15 cellular contexts compared by ENCODE assay signal in genomic region chr20:63206878-63207277, GRCh38. TPM values are rescaled to one million over a fixed set of nuclear protein-coding genes. Genes with fewer than 3 reads are reported as not detected.
DNase-seq lines count a peak whose midpoint lies in the region; ATAC-seq, FAIRE-seq and TF ChIP-seq lines count a peak whose summit lies in the region.
"Had no signal": no experiment of that assay in that cellular context is flagged by ENCODE, and none has a peak within 500 bp of the region (broad histone marks: within the 10 kb centered on the region; RNA-seq: fewer than 3 reads in every experiment).

No MANE protein-coding gene starts in this region.

- H3K36me3 ChIP-seq in Panc1 (ENCODE audit: control insufficient read depth, insufficient read depth, low read length), result peaks cover 19% of the 10 kb centered on the region; the same call in 1 of the 2 replicates

- H3K9me3 Mint-ChIP-seq in activated T-helper 2 cell treated with anti-CD3 and anti-CD28 coated beads, Interferon-gamma antibody, Interleukin-2, Interleukin-4, amounts not matched to agents 10 μg/mL and 5 μg/mL and 100 μg/mL, durations not matched to agents 14 hours and 24 hours and 36 hours, result no peaks in the 10 kb centered on the region
- H3K9me3 Mint-ChIP-seq: CD4-positive, alpha-beta memory T cell; endodermal cell had no signal

- CTCF ChIA-PET in Panc1 (lab: Charles Lee), result interaction anchor here (1.5 kb wide), 1 partner anchor 16 kb away, joined by 4 read pairs; no protein-coding TSS in a partner anchor

- peaks cover 67% of the 10 kb centered on the region for H3K36me3 Mint-ChIP-seq in activated T-helper 2 cell treated with anti-CD3 and anti-CD28 coated beads, Interferon-gamma antibody, Interleukin-2, Interleukin-4, amounts not matched to agents 10 μg/mL and 5 μg/mL and 100 μg/mL, durations not matched to agents 14 hours and 24 hours and 36 hours (ENCODE audit: low read depth)

- no peaks in the 10 kb centered on the region for H3K27me3 Mint-ChIP-seq in activated T-helper 2 cell treated with anti-CD3 and anti-CD28 coated beads, Interferon-gamma antibody, Interleukin-2, Interleukin-4, amounts not matched to agents 10 μg/mL and 5 μg/mL and 100 μg/mL, durations not matched to agents 14 hours and 24 hours and 36 hours (ENCODE audit: low read depth)
- H3K27me3 Mint-ChIP-seq: CD4-positive, alpha-beta memory T cell had no signal

- peak; percentile 72 for ATAC-seq in Panc1

- POLR2A ChIA-PET in Panc1 (lab: Charles Lee), result interaction anchor here (0.9 kb wide), 1 partner anchor 12 kb away, joined by 5 read pairs; no protein-coding TSS in a partner anchor

- FAIRE-seq in GM19239 (lab: Jason Lieb, UNC), result no peak

- no peak for TF ChIP-seq CTCF in Panc1 (IDR thresholded peaks at IDR 0.05)

- H3K27ac Mint-ChIP-seq in activated T-helper 2 cell treated with anti-CD3 and anti-CD28 coated beads, Interferon-gamma antibody, Interleukin-2, Interleukin-4, amounts not matched to agents 10 μg/mL and 5 μg/mL and 100 μg/mL, durations not matched to agents 14 hours and 24 hours and 36 hours, result no peak overlapping the region

- DNase-seq in EL, result peak; percentile 72
- DNase-seq in Panc1 (ENCODE audit: low read depth, low spot score), result no peak
- DNase-seq in epithelial cell of prostate (ENCODE audit: low read depth, low spot score), result no peak
- DNase-seq in myocyte (ENCODE audit: low read depth), result peak; percentile 81
- no peak for DNase-seq in putamen (ENCODE audit: low spot score)
- no peak for DNase-seq in HuH-7.5 (ENCODE audit: low spot score)
- DNase-seq in activated T-helper 2 cell treated with anti-CD3 and anti-CD28 coated beads, Interferon-gamma antibody, Interleukin-2, Interleukin-4, amounts not matched to agents 10 μg/mL and 5 μg/mL and 100 μg/mL, durations not matched to agents 14 hours and 24 hours and 36 hours (ENCODE audit: low spot score), result no peak
- no peak for DNase-seq in GM19239 (ENCODE audit: insufficient read length, low spot score)
- DNase-seq: CD4-positive, alpha-beta memory T cell; endodermal cell; NCI-H526 treated with DMSO at 0.1 percent for 48 hours; stomach had no signal

- BruUV-seq in Panc1 (replicated peaks; lab: Mats Ljungman, UMichigan), result no TSS peak

- peaks cover 12% of the 10 kb centered on the region; the same call in 1 of the 2 replicates for H3K4me1 ChIP-seq in Panc1 (ENCODE audit: control insufficient read depth, insufficient read depth, low read length)

- H3K4me3 ChIP-seq in Panc1 (ENCODE audit: low read depth in 2 of 2, low read length in 2 of 2), result no peak overlapping the region
- H3K4me3 ChIP-seq: prostate gland, SJSA1, stomach had no signal

- peaks cover 9% of the 10 kb centered on the region for H3K4me1 Mint-ChIP-seq in activated T-helper 2 cell treated with anti-CD3 and anti-CD28 coated beads, Interferon-gamma antibody, Interleukin-2, Interleukin-4, amounts not matched to agents 10 μg/mL and 5 μg/mL and 100 μg/mL, durations not matched to agents 14 hours and 24 hours and 36 hours (ENCODE audit: low read depth)

- intact Hi-C loops in Panc1 (cut with micrococcal nuclease; ENCODE audit: unreplicated experiment), result no loop called here
- intact Hi-C loops in activated T-helper 2 cell treated with anti-CD3 and anti-CD28 coated beads, Interferon-gamma antibody, Interleukin-2, Interleukin-4, amounts not matched to agents 10 μg/mL and 5 μg/mL and 100 μg/mL, durations not matched to agents 14 hours and 24 hours and 36 hours (cut with micrococcal nuclease), result no loop called here

- H3K27ac ChIP-seq in Panc1 (ENCODE audit: low read length) (peak overlapping the region; percentile 29; the same call in 1 of the 2 replicates), epithelial cell of prostate (peak overlapping the region; percentile 27)
- H3K27ac ChIP-seq: SJSA1 had no signal

- in situ Hi-C loops in Panc1 (cut with HindIII; ENCODE audit: low pct_unique_long_range_greater_than_20kb, low sequenced_read_pairs), result no loop called here

- H3K27me3 ChIP-seq in Panc1 (ENCODE audit: control insufficient read depth, insufficient read depth, low read length), result no peaks in the 10 kb centered on the region
- H3K27me3 ChIP-seq: SJSA1, stomach had no signal

- H3K9me3 ChIP-seq in Panc1 (ENCODE audit: control insufficient read depth, insufficient read depth, low read depth, low read length), result no peaks in the 10 kb centered on the region
- H3K9me3 ChIP-seq: prostate gland, SJSA1, stomach had no signal

- no peak overlapping the region for H3K4me3 Mint-ChIP-seq in activated T-helper 2 cell treated with anti-CD3 and anti-CD28 coated beads, Interferon-gamma antibody, Interleukin-2, Interleukin-4, amounts not matched to agents 10 μg/mL and 5 μg/mL and 100 μg/mL, durations not matched to agents 14 hours and 24 hours and 36 hours (ENCODE audit: low read depth)
- H3K4me3 Mint-ChIP-seq: CD4-positive, alpha-beta memory T cell; endodermal cell had no signal

RNA-seq across cellular contexts. Expression of gene YTHDF1, which starts 9.1 kb away (rescaled TPM):
- total RNA-seq in Panc1 (2021; ENCODE audit: unreplicated experiment) (43.0 TPM), myocyte (28.5 and 36.1 TPM in 2 replicates)
- polyA plus RNA-seq in Panc1 (2012; ENCODE audit: insufficient read length), result 24.9 TPM
- polyA plus RNA-seq in myocyte (2012), result 32.0 TPM
- total RNA-seq in activated T-helper 2 cell treated with anti-CD3 and anti-CD28 coated beads, Interferon-gamma antibody, Interleukin-2, Interleukin-4, amounts not matched to agents 10 μg/mL and 5 μg/mL and 100 μg/mL, durations not matched to agents 14 hours and 24 hours and 36 hours, result 43.7 and 44.7 TPM in 2 replicates

RNA-seq across cellular contexts. Expression of gene BIRC7, which starts 28.8 kb away (rescaled TPM):
- total RNA-seq in Panc1 (2021; ENCODE audit: unreplicated experiment) (9.0 TPM), myocyte (not detected in 2 replicates)
- 3.9 TPM for polyA plus RNA-seq in Panc1 (2012; ENCODE audit: insufficient read length)
- polyA plus RNA-seq in myocyte (2012), result 0.11 TPM
- not detected in 2 replicates for total RNA-seq in activated T-helper 2 cell treated with anti-CD3 and anti-CD28 coated beads, Interferon-gamma antibody, Interleukin-2, Interleukin-4, amounts not matched to agents 10 μg/mL and 5 μg/mL and 100 μg/mL, durations not matched to agents 14 hours and 24 hours and 36 hours
- total RNA-seq: CD4-positive, alpha-beta memory T cell; endodermal cell; prostate gland; SJSA1; stomach had no signal
- polyA plus RNA-seq: CD4-positive, alpha-beta memory T cell; stomach had no signal

RNA-seq across cellular contexts. Expression of gene NKAIN4, which starts 47.4 kb away (rescaled TPM):
- total RNA-seq in Panc1 (2021; ENCODE audit: unreplicated experiment) (5.5 TPM), myocyte (not detected in 2 replicates)
- polyA plus RNA-seq in Panc1 (2012; ENCODE audit: insufficient read length), result 3.2 TPM
- polyA plus RNA-seq in myocyte (2012), result 0.16 TPM
- not detected in 2 replicates for total RNA-seq in activated T-helper 2 cell treated with anti-CD3 and anti-CD28 coated beads, Interferon-gamma antibody, Interleukin-2, Interleukin-4, amounts not matched to agents 10 μg/mL and 5 μg/mL and 100 μg/mL, durations not matched to agents 14 hours and 24 hours and 36 hours
- total RNA-seq: CD4-positive, alpha-beta memory T cell; mononuclear cell; SJSA1 had no signal
- polyA plus RNA-seq: CD4-positive, alpha-beta memory T cell had no signal

Comparison
In these comparisons a context has a peak if more than half of its experiments do, and no peak if none do; other contexts are left out.
1. DNase-seq: peak in EL (single experiment) and myocyte (single experiment); none in Panc1 (single experiment), epithelial cell of prostate (single experiment), putamen (single experiment), HuH-7.5 (single experiment), activated T-helper 2 cell treated with anti-CD3 and anti-CD28 coated beads, Interferon-gamma antibody, Interleukin-2, Interleukin-4, amounts not matched to agents 10 μg/mL and 5 μg/mL and 100 μg/mL, durations not matched to agents 14 hours and 24 hours and 36 hours (single experiment) and GM19239 (single experiment).